Comparison of ENCODE assay signal across 23 cellular contexts in the genomic region with DNA sequence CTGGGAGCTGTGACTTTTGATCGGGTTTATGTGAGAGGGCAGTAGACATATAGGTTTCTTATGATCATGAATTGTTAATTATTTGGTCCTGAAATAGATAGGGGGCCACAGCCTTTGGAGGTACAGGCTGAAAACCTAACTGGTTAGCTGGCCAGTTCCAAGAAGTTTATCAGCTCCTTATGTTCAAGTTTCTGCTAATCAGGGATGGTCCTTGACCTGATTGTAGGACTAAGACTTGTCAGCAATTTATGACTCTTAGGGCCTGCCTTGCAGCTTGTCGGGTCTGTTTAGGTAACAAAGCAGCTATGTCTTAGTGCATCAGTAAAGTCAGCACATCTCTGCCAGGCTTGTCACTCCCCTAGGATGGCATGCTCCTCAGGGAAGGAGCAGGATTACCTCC.
"Had no signal": no experiment of that assay in that cellular context is flagged by ENCODE, and none has a peak within 500 bp of the region (broad histone marks: within the 10 kb centered on the region; RNA-seq: fewer than 3 reads in every experiment).

No MANE protein-coding gene starts in this region.

- H3K27me3 ChIP-seq: colonic mucosa, foreskin keratinocyte, gastroesophageal sphincter, heart left ventricle, hepatocyte, left lung, neural progenitor cell, right atrium auricular region, spleen, tibial nerve, upper lobe of left lung had no signal

- H3K4me3 ChIP-seq: colonic mucosa, gastroesophageal sphincter, heart left ventricle, hepatocyte, left lung, neural progenitor cell, right atrium auricular region, spleen, thoracic aorta, tibial nerve, upper lobe of left lung had no signal

- H3K36me3 ChIP-seq: colonic mucosa, left lung, neural progenitor cell, right atrium auricular region, spleen, thoracic aorta had no signal

- ATAC-seq: gastroesophageal sphincter; heart left ventricle; left lung; naive thymus-derived CD4-positive, alpha-beta T cell; sciatic nerve; stimulated activated memory B cell treated with anti-CD40 and anti-IgM and Interleukin-4, amounts not matched to agents 10 μg/mL and 1 μg/mL and 100 μg/mL, for 72 hours; stimulated activated naive CD8-positive, alpha-beta T cell treated with anti-CD3 and anti-CD28 coated beads, Interleukin-15, Interleukin-2, amounts not matched to agents 100 U/mL and 50 U/mL, for 24 hours had no signal

- H3K9me3 ChIP-seq: colonic mucosa, gastroesophageal sphincter, heart left ventricle, left lung, right atrium auricular region, spleen, thoracic aorta, tibial nerve, upper lobe of left lung had no signal

- H3K4me1 ChIP-seq: colonic mucosa had no signal

- DNase-seq: colonic mucosa; effector CD8-positive, alpha-beta T cell; endodermal cell; heart left ventricle; kidney; left lung; mesenchymal stem cell; naive thymus-derived CD4-positive, alpha-beta T cell; spleen; stimulated activated CD4-positive, alpha-beta T cell treated with anti-CD3 and anti-CD28 coated beads, Interleukin-4, amount 100 ng/mL, for 4 hours; stimulated activated naive CD8-positive, alpha-beta T cell treated with anti-CD3 and anti-CD28 coated beads, Interleukin-15, Interleukin-2, amounts not matched to agents 100 U/mL and 50 U/mL, for 24 hours; substantia nigra; upper lobe of left lung had no signal

- H3K27ac ChIP-seq: colonic mucosa, foreskin keratinocyte, gastroesophageal sphincter, heart left ventricle, hepatocyte, left lung, neural progenitor cell, parathyroid adenoma, right atrium auricular region, spleen, thoracic aorta, tibial nerve, upper lobe of left lung had no signal
